ENCODE assay signal across 9 cellular contexts in genomic region chr20:62405981-62406513, GRCh38. TPM values are rescaled to one million over a fixed set of nuclear protein-coding genes. Genes with fewer than 3 reads are reported as not detected.
A peak's percentile ranks its signal among the peaks of the same experiment; 100 is the strongest.
DNase-seq lines count a peak whose midpoint lies in the region; ATAC-seq and TF ChIP-seq lines count a peak whose summit lies in the region.
"Had no signal": no experiment of that assay in that cellular context is flagged by ENCODE, and none has a peak within 500 bp of the region (broad histone marks: within the 10 kb centered on the region; RNA-seq: fewer than 3 reads in every experiment).

No MANE protein-coding gene starts in this region.

- H3K9me3 ChIP-seq in BE2C (no peaks in the 10 kb centered on the region), MM.1S (replicated peaks; ENCODE audit: insufficient read depth, low read length) (no peaks in the 10 kb centered on the region), ectodermal cell (ENCODE audit: control insufficient read depth, low read length) (no peaks in the 10 kb centered on the region)

- no peak overlapping the region for H2AFZ ChIP-seq in MM.1S (ENCODE audit: low read length)

- H3K9ac ChIP-seq in MM.1S (ENCODE audit: low read length) = peak overlapping the region; percentile 88; the same call in 1 of the 2 replicates

- peak overlapping the region; percentile 45 to 83 for H3K27ac Mint-ChIP-seq in natural killer cell

- DNase-seq in BE2C (no peak), MM.1S (no peak), natural killer cell (no peak), pons (ENCODE audit: low spot score) (no peak), HCEC 1CT (no peak)
- DNase-seq in stimulated activated CD4-positive, alpha-beta T cell treated with anti-CD3 and anti-CD28 coated beads, Interleukin-4, amount 100 ng/mL, for 1 hour = no peak
- DNase-seq: NCI-H187 had no signal

- ATAC-seq in natural killer cell (no peak), HG02870 (IDR thresholded peaks at IDR 0.05; ENCODE audit: unreplicated experiment) (no peak)

- peaks cover 30% of the 10 kb centered on the region for H3K79me2 ChIP-seq in MM.1S (ENCODE audit: low read length)

- H3K36me3 ChIP-seq in BE2C (no peaks in the 10 kb centered on the region), MM.1S (replicated peaks; ENCODE audit: insufficient read depth, low read length) (no peaks in the 10 kb centered on the region), ectodermal cell (ENCODE audit: control insufficient read depth, insufficient read depth, low read length) (no peaks in the 10 kb centered on the region)

- H3K4me3 Mint-ChIP-seq in natural killer cell = peak overlapping the region; percentile 80

- TF ChIP-seq CTCF in BE2C (IDR thresholded peaks at IDR 0.05; ENCODE audit: low read depth, low read length) (no peak), MM.1S (IDR thresholded peaks at IDR 0.05; ENCODE audit: low read length) (no peak), natural killer cell (IDR thresholded peaks at IDR 0.05) (no peak)

- peak overlapping the region; percentile 85 for H3K4me2 ChIP-seq in MM.1S (ENCODE audit: low read depth, low read length)

- H4K20me1 ChIP-seq in MM.1S (ENCODE audit: insufficient read depth, low read length) = no peaks in the 10 kb centered on the region

- H3K4me3 ChIP-seq in BE2C (ENCODE audit: low read depth, low read length) (peak overlapping the region; percentile 66), MM.1S (ENCODE audit: low read length) (peak overlapping the region; percentile 92), ectodermal cell (ENCODE audit: insufficient read depth, low read depth, low read length) (peak overlapping the region; percentile 63)

- H3K4me1 ChIP-seq in BE2C (peaks cover 9% of the 10 kb centered on the region), MM.1S (ENCODE audit: low read length) (peaks cover 14% of the 10 kb centered on the region), ectodermal cell (ENCODE audit: control insufficient read depth, insufficient read depth, low read length) (peaks cover 10% of the 10 kb centered on the region)

- intact Hi-C loops in natural killer cell (cut with micrococcal nuclease) = no loop called here

- H3K4me1 Mint-ChIP-seq in natural killer cell = peaks cover 10 to 35% of the 10 kb centered on the region in 2 donors

- H3K9me2 ChIP-seq in MM.1S (replicated peaks; ENCODE audit: insufficient read depth, low read length) = no peaks in the 10 kb centered on the region

- no peaks in the 10 kb centered on the region for H3F3A ChIP-seq in MM.1S (ENCODE audit: insufficient read depth, low read length)

- no peaks in the 10 kb centered on the region for H3K36me3 Mint-ChIP-seq in natural killer cell

- 84 to 85% methylated on average over 10 of the region's 10 CpGs for WGBS in ectodermal cell, 2 experiments

- no peaks in the 10 kb centered on the region for H3K9me3 Mint-ChIP-seq in natural killer cell

- H3K27me3 Mint-ChIP-seq in natural killer cell (ENCODE audit: low read depth in 2 of 2) = no peaks in the 10 kb centered on the region

- H3K27me3 ChIP-seq in BE2C = no peaks in the 10 kb centered on the region
- H3K27me3 ChIP-seq in MM.1S (replicated peaks; ENCODE audit: insufficient read depth, low read length) = peaks cover 5% of the 10 kb centered on the region; the same call in 1 of the 2 replicates
- peaks cover 18% of the 10 kb centered on the region for H3K27me3 ChIP-seq in ectodermal cell (ENCODE audit: control insufficient read depth, insufficient read depth, low read length, poor library complexity, severe bottlenecking)

- H3K27ac ChIP-seq in MM.1S (ENCODE audit: low read length) = no peak overlapping the region
- H3K27ac ChIP-seq in ectodermal cell (ENCODE audit: insufficient read depth, low read depth, low read length, poor library complexity, severe bottlenecking) = no peak overlapping the region

RNA-seq across cellular contexts. Expression of gene CABLES2, which starts 1.0 kb away (rescaled TPM):
- 2.7 TPM for polyA plus RNA-seq in BE2C (2012; ENCODE audit: insufficient read depth, insufficient read length, low read depth)
- polyA plus RNA-seq in ectodermal cell (2013, experiment 1 of 4) = 16.1 TPM
- polyA plus RNA-seq in ectodermal cell (2013, experiment 2 of 4) = 17.2 TPM
- polyA plus RNA-seq in ectodermal cell (2013, experiment 3 of 4) = 12.4 TPM
- polyA plus RNA-seq in ectodermal cell (2013, experiment 4 of 4) = 13.5 TPM
- 1 to 10 TPM; 8.0 to 9.3 (median 8.4) TPM for total RNA-seq in natural killer cell

RNA-seq across cellular contexts. Expression of gene RPS21, which starts 19.1 kb away (rescaled TPM):
- polyA plus RNA-seq in BE2C (2012; ENCODE audit: insufficient read depth, insufficient read length, low read depth) = 4,851 TPM
- 1,350 TPM for polyA plus RNA-seq in ectodermal cell (2013, experiment 1 of 4)
- polyA plus RNA-seq in ectodermal cell (2013, experiment 2 of 4) = 1,366 TPM
- polyA plus RNA-seq in ectodermal cell (2013, experiment 3 of 4) = 1,305 TPM
- 1,498 TPM for polyA plus RNA-seq in ectodermal cell (2013, experiment 4 of 4)
- total RNA-seq in natural killer cell = 1,000 to 10,000 TPM in 2 of 3 donors, 100 to 1,000 TPM in 1; 887 to 1,244 (median 1,112) TPM

RNA-seq across cellular contexts. Expression of gene RBBP8NL, which starts 21.3 kb away (rescaled TPM):
- not detected for polyA plus RNA-seq in BE2C (2012; ENCODE audit: insufficient read depth, insufficient read length, low read depth)
- polyA plus RNA-seq in ectodermal cell (2013, experiment 1 of 4) = not detected
- not detected for polyA plus RNA-seq in ectodermal cell (2013, experiment 2 of 4)
- not detected for polyA plus RNA-seq in ectodermal cell (2013, experiment 3 of 4)
- polyA plus RNA-seq in ectodermal cell (2013, experiment 4 of 4) = not detected
- not detected for total RNA-seq in natural killer cell

RNA-seq across cellular contexts. Expression of gene LAMA5, which starts 38.9 kb away (rescaled TPM):
- polyA plus RNA-seq in BE2C (2012; ENCODE audit: insufficient read depth, insufficient read length, low read depth) = 86.4 TPM
- polyA plus RNA-seq in ectodermal cell (2013, experiment 1 of 4) = 96.0 TPM
- polyA plus RNA-seq in ectodermal cell (2013, experiment 2 of 4) = 127 TPM
- 107 TPM for polyA plus RNA-seq in ectodermal cell (2013, experiment 3 of 4)
- polyA plus RNA-seq in ectodermal cell (2013, experiment 4 of 4) = 127 TPM
- 1 to 10 TPM; 1.0 to 4.3 (median 1.4) TPM for total RNA-seq in natural killer cell
